27 cellular contexts compared by ENCODE assay signal in the genomic region with DNA sequence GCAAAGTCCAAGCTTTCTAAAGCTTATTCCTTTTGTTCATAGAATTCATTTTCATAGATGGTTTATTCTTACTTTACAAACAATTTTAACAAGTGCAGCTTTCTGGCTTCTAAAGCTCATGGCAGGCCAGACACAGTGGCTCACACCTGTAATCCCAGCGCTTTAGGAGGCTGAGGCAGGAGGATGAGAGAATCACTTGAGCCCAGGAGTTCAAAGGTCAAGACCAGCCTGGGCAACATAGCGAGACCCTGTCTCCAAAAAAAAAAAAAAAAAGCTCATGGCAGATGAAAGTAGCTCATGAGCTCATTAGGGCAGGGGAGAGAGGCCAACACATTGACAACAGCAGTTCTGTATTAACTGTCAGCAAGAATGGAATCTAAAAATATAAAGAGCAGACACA. TPM values are rescaled to one million over a fixed set of nuclear protein-coding genes. Genes with fewer than 3 reads are reported as not detected.
"Had no signal": no experiment of that assay in that cellular context is flagged by ENCODE, and none has a peak within 500 bp of the region (broad histone marks: within the 10 kb centered on the region; RNA-seq: fewer than 3 reads in every experiment).

No MANE protein-coding gene starts in this region.

- DNase-seq: activated CD4-positive, alpha-beta T cell treated with anti-CD3 and anti-CD28 coated beads for 48 hours; activated CD4-positive, alpha-beta T cell treated with anti-CD3 and anti-CD28 coated beads, Interleukin-2, amount 50 U/mL, for 1 hour; activated CD4-positive, alpha-beta T cell treated with anti-CD3 and anti-CD28 coated beads, Interleukin-2, amount 50 U/mL, for 48 hours; activated CD8-positive, alpha-beta memory T cell treated with anti-CD3 and anti-CD28 coated beads for 24 hours; activated CD8-positive, alpha-beta T cell treated with anti-CD3 and anti-CD28 coated beads for 36 hours; activated effector memory CD4-positive, alpha-beta T cell treated with Interleukin-2 at 50 U/mL for 16 hours; activated gamma-delta T cell treated with Interleukin-2 at 50 U/mL for 16 hours; activated naive CD4-positive, alpha-beta T cell treated with anti-CD3 and anti-CD28 coated beads for 36 hours; activated naive CD8-positive, alpha-beta T cell treated with anti-CD3 and anti-CD28 coated beads for 36 hours; activated naive CD8-positive, alpha-beta T cell treated with anti-CD3 and anti-CD28 coated beads, Interleukin-2, amount 50 U/mL, for 24 hours; activated T-cell treated with anti-CD3 and anti-CD28 coated beads, Interleukin-2, amount 50 U/mL, for 4 hours; central memory CD4-positive, alpha-beta T cell; cerebellar nuclear complex; dorsolateral prefrontal cortex; effector memory CD4-positive, alpha-beta T cell; endodermal cell; foreskin fibroblast; head of caudate nucleus; T-helper 2 cell had no signal

- H3K27ac ChIP-seq: ascending aorta, breast epithelium, cardiac muscle cell, coronary artery, dorsolateral prefrontal cortex had no signal

- FAIRE-seq: frontal cortex had no signal

- H3K36me3 ChIP-seq: ascending aorta, breast epithelium, cardiac muscle cell had no signal

- H3K4me1 ChIP-seq: breast epithelium had no signal

- ATAC-seq: activated CD8-positive, alpha-beta T cell treated with anti-CD3 and anti-CD28 coated beads for 36 hours; activated naive CD8-positive, alpha-beta T cell treated with anti-CD3 and anti-CD28 coated beads, Interleukin-2, amount 50 U/mL, for 24 hours; activated T-cell treated with anti-CD3 and anti-CD28 coated beads, Interleukin-2, amount 50 U/mL, for 4 hours; activated T-helper 17 cell treated with anti-CD3 and anti-CD28 coated beads, Interleukin-2, amount 50 U/mL, for 72 hours; esophagus mucosa; WTC11 had no signal

- H3K9me3 ChIP-seq: ascending aorta, breast epithelium had no signal

- H3K27me3 ChIP-seq: ascending aorta, breast epithelium, dorsolateral prefrontal cortex had no signal

- H3K4me3 ChIP-seq: ascending aorta, breast epithelium, cardiac muscle cell, coronary artery, dorsolateral prefrontal cortex had no signal

RNA-seq across cellular contexts. Expression of a gene that starts 48.3 kb away (rescaled TPM):
- total RNA-seq: activated CD8-positive, alpha-beta T cell treated with anti-CD3 and anti-CD28 coated beads for 36 hours; activated naive CD4-positive, alpha-beta T cell treated with anti-CD3 and anti-CD28 coated beads for 36 hours; activated naive CD8-positive, alpha-beta T cell treated with anti-CD3 and anti-CD28 coated beads for 36 hours; activated T-cell treated with anti-CD3 and anti-CD28 coated beads, Interleukin-2, amount 50 U/mL, for 4 hours; activated T-helper 17 cell treated with anti-CD3 and anti-CD28 coated beads, Interleukin-2, amount 50 U/mL, for 72 hours had no signal
